Comparison of ENCODE assay signal across 8 cellular contexts in genomic region chr14:20469890-20470858, GRCh38. TPM values are rescaled to one million over a fixed set of nuclear protein-coding genes. Genes with fewer than 3 reads are reported as not detected.
DNase-seq lines count a peak whose midpoint lies in the region; ATAC-seq and TF ChIP-seq lines count a peak whose summit lies in the region.

No MANE protein-coding gene starts in this region.

- H3K4me3 ChIP-seq in ovary (peak overlapping the region; percentile 74), uterus (peak overlapping the region; percentile 65 to 71)

- H3K36me3 ChIP-seq in ovary (no peaks in the 10 kb centered on the region), uterus (no peaks in the 10 kb centered on the region)

- H3K9me3 Mint-ChIP-seq in glutamatergic neuron (ENCODE audit: unreplicated experiment), result peaks cover 4% of the 10 kb centered on the region

- H3K27me3 ChIP-seq in ovary (no peaks in the 10 kb centered on the region), uterus (no peaks in the 10 kb centered on the region)

- TF ChIP-seq CTCF in glutamatergic neuron (IDR thresholded peaks at IDR 0.05; ENCODE audit: partially characterized antibody, unreplicated experiment) (no peak), ovary (IDR thresholded peaks at IDR 0.05) (no peak), uterus (IDR thresholded peaks at IDR 0.05) (no peak)

- TF ChIP-seq EP300 in ovary (IDR thresholded peaks at IDR 0.05), result no peak

- ATAC-seq in GM21360 (IDR thresholded peaks at IDR 0.05; ENCODE audit: unreplicated experiment), result peak; percentile 23

- peaks cover 8% of the 10 kb centered on the region for H3K4me1 Mint-ChIP-seq in glutamatergic neuron (ENCODE audit: low read depth, unreplicated experiment)

- H3K27ac ChIP-seq in ovary, result peak overlapping the region in 1 of 2 donors; percentile 58
- peak overlapping the region; percentile 79 to 85 for H3K27ac ChIP-seq in uterus

- 4 to 6% (median 5%) methylated on average over 14 of the region's 14 CpGs for WGBS in ovary, 3 donors

- H3K9me3 ChIP-seq in ovary (no peaks in the 10 kb centered on the region), uterus (no peaks in the 10 kb centered on the region)

- no peaks in the 10 kb centered on the region for H3K36me3 Mint-ChIP-seq in glutamatergic neuron (ENCODE audit: unreplicated experiment)

- no peak for TF ChIP-seq POLR2A in ovary (IDR thresholded peaks at IDR 0.05)
- TF ChIP-seq POLR2A in uterus (IDR thresholded peaks at IDR 0.05), result peak in 1 of 2 donors; percentile 14

- H3K4me1 ChIP-seq in ovary (ENCODE audit: insufficient read depth) (peaks cover 2% of the 10 kb centered on the region), uterus (peaks cover 0 to 4% of the 10 kb centered on the region in 2 donors)

- intact Hi-C loops in ovary (cut with DNase I) (no loop called here), uterus (cut with DNase I; ENCODE audit: low total_unique reads) (no loop called here)

- DNase-seq in COLO668 (lab: John Stamatoyannopoulos, UW; ENCODE audit: unreplicated experiment), result peak; percentile 52
- DNase-seq in HPDE6-E6E7 (ENCODE audit: extremely low spot score), result peak; percentile 82
- peak; percentile 11 to 46 for DNase-seq in SHP77 (lab: John Stamatoyannopoulos, UW)
- DNase-seq in activated naive CD4-positive, alpha-beta T cell treated with anti-CD3 and anti-CD28 coated beads, Interleukin-2, amount 50 U/mL, for 16 hours, result peak; percentile 67
- DNase-seq in glutamatergic neuron, result peak; percentile 15
- DNase-seq in ovary, result peak in 1 of 5 donors; percentile 33
- peak; percentile 16 to 50 for DNase-seq in uterus

- peak overlapping the region; percentile 91 for H3K4me3 Mint-ChIP-seq in glutamatergic neuron (ENCODE audit: unreplicated experiment)

- H3K27ac Mint-ChIP-seq in glutamatergic neuron (ENCODE audit: unreplicated experiment), result peak overlapping the region; percentile 69

- H3K27me3 Mint-ChIP-seq in glutamatergic neuron (ENCODE audit: unreplicated experiment), result peaks cover 6% of the 10 kb centered on the region

RNA-seq across cellular contexts. Expression of gene PNP, which starts 1.0 kb away (rescaled TPM):
- total RNA-seq in glutamatergic neuron (ENCODE audit: unreplicated experiment) (25.9 TPM), ovary (1 to 10 TPM; 3.4 to 9.2 (median 7.1) TPM), uterus (10 to 100 TPM; 12.7 to 46.9 (median 14.3) TPM)
- 10 to 100 TPM in 1 of 2 donors, 1 to 10 TPM in 1; 8.5 to 23.0 TPM for polyA plus RNA-seq in ovary

RNA-seq across cellular contexts. Expression of gene PIP4P1, which starts 8.9 kb away (rescaled TPM):
- 49.1 TPM for total RNA-seq in glutamatergic neuron (ENCODE audit: unreplicated experiment)
- 10 to 100 TPM; 11.8 to 32.0 (median 24.2) TPM for total RNA-seq in ovary
- 10 to 100 TPM; 29.7 to 32.9 TPM for polyA plus RNA-seq in ovary
- total RNA-seq in uterus, result 10 to 100 TPM; 16.4 to 39.1 (median 22.8) TPM

RNA-seq across cellular contexts. Expression of gene APEX1, which starts 15.1 kb away (rescaled TPM):
- total RNA-seq in glutamatergic neuron (ENCODE audit: unreplicated experiment) (265 TPM), ovary (100 to 1,000 TPM; 141 to 172 (median 159) TPM), uterus (100 to 1,000 TPM in 1 of 4 donors, 10 to 100 TPM in 3; 52.4 to 208 (median 93.3) TPM)
- 100 to 1,000 TPM; 182 to 292 TPM for polyA plus RNA-seq in ovary

RNA-seq across cellular contexts. Expression of gene OSGEP, which starts 15.6 kb away (rescaled TPM):
- 65.0 TPM for total RNA-seq in glutamatergic neuron (ENCODE audit: unreplicated experiment)
- total RNA-seq in ovary, result 10 to 100 TPM; 31.8 to 68.8 (median 37.6) TPM
- 10 to 100 TPM; 38.1 to 39.4 TPM for polyA plus RNA-seq in ovary
- total RNA-seq in uterus, result 100 to 1,000 TPM in 1 of 4 donors, 10 to 100 TPM in 3; 38.7 to 105 (median 53.0) TPM

RNA-seq across cellular contexts. Expression of gene KLHL33, which starts 34.2 kb away (rescaled TPM):
- total RNA-seq in glutamatergic neuron (ENCODE audit: unreplicated experiment), result 0.15 TPM
- total RNA-seq in ovary, result 1 to 10 TPM in 2 of 7 donors, under 1 TPM in 5; under 0.01 to 1.2 (median 0.72) TPM
- 1 to 10 TPM in 1 of 2 donors, under 1 TPM in 1; 0.73 to 1.1 TPM for polyA plus RNA-seq in ovary
- total RNA-seq in uterus, result 1 to 10 TPM in 3 of 4 donors, not detected in 1; 1.3 to 2.8 (median 2.1) TPM
